In genomic region chr16:2773188-2773968, GRCh38 we compare ENCODE assay signal across 17 cellular contexts. TPM values are rescaled to one million over a fixed set of nuclear protein-coding genes. Genes with fewer than 3 reads are reported as not detected.
DNase-seq lines count a peak whose midpoint lies in the region; ATAC-seq, FAIRE-seq and TF ChIP-seq lines count a peak whose summit lies in the region.
"Had no signal": no experiment of that assay in that cellular context is flagged by ENCODE, and none has a peak within 500 bp of the region (broad histone marks: within the 10 kb centered on the region; RNA-seq: fewer than 3 reads in every experiment).

No MANE protein-coding gene starts in this region.

- no peak overlapping the region for H4K5ac ChIP-seq in H1 (ENCODE audit: insufficient read length, low read depth, low read length)

- no peak for TF ChIP-seq RAD21 in H1 (IDR thresholded peaks at IDR 0.05 in 1 of 2, conservative IDR thresholded peaks at IDR 0.05 in 1 of 2; ENCODE audit: low read depth in 2 of 2, low read length in 2 of 2)

- peaks cover 28% of the 10 kb centered on the region for H3K4me1 Mint-ChIP-seq in activated CD4-positive, alpha-beta T cell treated with anti-CD3 and anti-CD28 coated beads, Interleukin-2, amount 10 ng/mL, durations not matched to agents 24 days and 14 days

- H3K27ac ChIP-seq in H1 (ENCODE audit: low read depth, low read length): no peak overlapping the region
- H3K27ac ChIP-seq: ovary had no signal

- no peak overlapping the region for H2BK15ac ChIP-seq in H1 (ENCODE audit: low read length)

- intact Hi-C loops in activated CD4-positive, alpha-beta T cell treated with anti-CD3 and anti-CD28 coated beads, Interleukin-2, amount 10 ng/mL, durations not matched to agents 24 days and 14 days (cut with micrococcal nuclease): no loop called here

- H4K91ac ChIP-seq in H1 (replicated peaks; ENCODE audit: insufficient read length, low read length): no peak overlapping the region

- H3K36me3 ChIP-seq in H1 (ENCODE audit: control insufficient read depth in 2 of 4, insufficient read depth in 4 of 4, low read length in 3 of 4) (peaks cover 32 to 66% (median 44%) of the 10 kb centered on the region in 4 experiments), skeletal muscle satellite cell (ENCODE audit: insufficient read depth, low read length) (peaks cover 66% of the 10 kb centered on the region)
- H3K36me3 ChIP-seq: ovary had no signal

- no peak overlapping the region for H2AK5ac ChIP-seq in H1 (ENCODE audit: low read depth, low read length)

- POLR2A ChIA-PET in H1 (lab: Charles Lee; ENCODE audit: partially characterized antibody): interaction anchor here (0.6 to 9.5 kb wide), 10 partner anchors 10 to 714 kb away, joined by 3 to 180 read pairs (median 6); partner anchors contain the start of genes PRSS21 and SRRM2

- peaks cover 10% of the 10 kb centered on the region; the same call in 1 of the 2 replicates for H3K79me1 ChIP-seq in H1 (ENCODE audit: low read depth, low read length)

- peak overlapping the region; percentile 29 for H3K27ac Mint-ChIP-seq in activated CD4-positive, alpha-beta T cell treated with anti-CD3 and anti-CD28 coated beads, Interleukin-2, amount 10 ng/mL, durations not matched to agents 24 days and 14 days

- no peak overlapping the region for H2AFZ ChIP-seq in H1 (ENCODE audit: low read length)

- no peak overlapping the region for H3K23ac ChIP-seq in H1 (ENCODE audit: insufficient read length)

- CTCF ChIA-PET in H1 (lab: Charles Lee; ENCODE audit: partially characterized antibody): interaction anchor here (0.9 to 1.9 kb wide), 5 partner anchors 15 to 154 kb away, joined by 3 to 5 read pairs (median 3); no protein-coding TSS in a partner anchor

- no peaks in the 10 kb centered on the region for H3K27me3 Mint-ChIP-seq in activated CD4-positive, alpha-beta T cell treated with anti-CD3 and anti-CD28 coated beads, Interleukin-2, amount 10 ng/mL, durations not matched to agents 24 days and 14 days
- H3K27me3 Mint-ChIP-seq: stimulated activated naive CD8-positive, alpha-beta T cell treated with anti-CD3 and anti-CD28 coated beads, Interleukin-15, amount 100 ng/mL, for 72 hours had no signal

- no peak overlapping the region for H2BK5ac ChIP-seq in H1 (ENCODE audit: low read depth, low read length)

- H3K27me3 ChIP-seq in H1 (replicated peaks in 1 of 4; ENCODE audit: control insufficient read depth in 3 of 4, extremely low read depth in 1 of 4, insufficient read depth in 3 of 4, low read length in 3 of 4) (no peaks in the 10 kb centered on the region), skeletal muscle satellite cell (ENCODE audit: control insufficient read depth, insufficient read depth, low read length) (no peaks in the 10 kb centered on the region)
- H3K27me3 ChIP-seq: MG63, ovary had no signal

- H3K4me3 Mint-ChIP-seq in activated CD4-positive, alpha-beta T cell treated with anti-CD3 and anti-CD28 coated beads, Interleukin-2, amount 10 ng/mL, durations not matched to agents 24 days and 14 days: no peak overlapping the region
- H3K4me3 Mint-ChIP-seq: stimulated activated naive CD8-positive, alpha-beta T cell treated with anti-CD3 and anti-CD28 coated beads, Interleukin-15, amount 100 ng/mL, for 72 hours had no signal

- no peak overlapping the region for H3K18ac ChIP-seq in H1 (ENCODE audit: extremely low read depth, low read length)

- H3K4ac ChIP-seq in H1 (replicated peaks; ENCODE audit: insufficient read length, low read depth, low read length): no peak overlapping the region

- peaks cover 0 to 3% (median 2%) of the 10 kb centered on the region in 4 experiments; a peak in 6 of 7 replicates for H3K4me1 ChIP-seq in H1 (replicated peaks in 1 of 4; ENCODE audit: control insufficient read depth in 3 of 4, insufficient read depth in 4 of 4, low read length in 3 of 4)
- H3K4me1 ChIP-seq in skeletal muscle satellite cell (ENCODE audit: control insufficient read depth, insufficient read depth, low read length): peaks cover 70% of the 10 kb centered on the region

- TF ChIP-seq CTCF in H1 (IDR thresholded peaks at IDR 0.05; ENCODE audit: control extremely low read depth in 1 of 3, insufficient read depth in 1 of 3, low read depth in 1 of 3, low read length in 3 of 3): no peak

- H4K20me1 ChIP-seq in H1 (replicated peaks in 1 of 2; ENCODE audit: control insufficient read depth in 1 of 2, insufficient read depth in 2 of 2, low read length in 2 of 2): peaks cover 24 to 35% of the 10 kb centered on the region in 2 experiments

- TF ChIP-seq EP300 in H1 (IDR thresholded peaks at IDR 0.05; ENCODE audit: borderline replicate concordance in 1 of 2, low read depth in 2 of 2, low read length in 2 of 2): no peak

- H2BK120ac ChIP-seq in H1 (replicated peaks; ENCODE audit: low read depth, low read length): no peak overlapping the region

- no peak for ATAC-seq in HG03108 (IDR thresholded peaks at IDR 0.05; ENCODE audit: unreplicated experiment)
- ATAC-seq: stimulated activated naive CD8-positive, alpha-beta T cell treated with anti-CD3 and anti-CD28 coated beads, Interleukin-15, amount 100 ng/mL, for 72 hours had no signal

- H3K9me3 Mint-ChIP-seq in activated CD4-positive, alpha-beta T cell treated with anti-CD3 and anti-CD28 coated beads, Interleukin-2, amount 10 ng/mL, durations not matched to agents 24 days and 14 days: no peaks in the 10 kb centered on the region
- H3K9me3 Mint-ChIP-seq: stimulated activated naive CD8-positive, alpha-beta T cell treated with anti-CD3 and anti-CD28 coated beads, Interleukin-15, amount 100 ng/mL, for 72 hours had no signal

- peaks cover 12 to 37% of the 10 kb centered on the region in 2 experiments for H3K79me2 ChIP-seq in H1 (ENCODE audit: control insufficient read depth in 1 of 2, insufficient read depth in 2 of 2, low read length in 2 of 2)

- no peak overlapping the region for H2BK20ac ChIP-seq in H1 (ENCODE audit: low read length)

- H3K4me3 ChIP-seq in H1 (ENCODE audit: extremely low read depth in 1 of 4, insufficient read depth in 2 of 4, low read depth in 3 of 4, low read length in 4 of 4): no peak overlapping the region
- H3K4me3 ChIP-seq in skeletal muscle satellite cell (ENCODE audit: low read length): no peak overlapping the region
- H3K4me3 ChIP-seq: MG63, ovary had no signal

- DNase-seq in activated CD4-positive, alpha-beta T cell treated with anti-CD3 and anti-CD28 coated beads, Interleukin-2, amount 10 ng/mL, durations not matched to agents 24 days and 14 days: no peak
- no peak for DNase-seq in activated CD4-positive, alpha-beta T cell treated with anti-CD3 and anti-CD28 coated beads for 48 hours
- DNase-seq in LHCN-M2 (ENCODE audit: low read depth) (peak; percentile 79), H1 (ENCODE audit: low read depth in 1 of 2, low spot score in 2 of 2) (no peak), LoVo (ENCODE audit: low spot score) (no peak)
- DNase-seq in activated CD8-positive, alpha-beta memory T cell treated with anti-CD3 and anti-CD28 coated beads, Interleukin-2, amount 50 U/mL, for 4 hours: no peak
- DNase-seq: 8988T; kidney glomerular epithelial cell; MG63; NCI-H226; SHP77 treated with DMSO at 0.1 percent for 48 hours; stimulated activated CD4-positive, alpha-beta T cell treated with anti-CD3 and anti-CD28 coated beads, Interleukin-2, amount 100 ng/mL, for 48 hours; stimulated activated naive CD8-positive, alpha-beta T cell treated with anti-CD3 and anti-CD28 coated beads, Interleukin-15, amount 100 ng/mL, for 72 hours had no signal

- no peak overlapping the region for H3K4me2 ChIP-seq in H1 (ENCODE audit: insufficient read depth in 1 of 2, low read depth in 2 of 2, low read length in 2 of 2)
- H3K4me2 ChIP-seq in skeletal muscle satellite cell (ENCODE audit: low read length): no peak overlapping the region

- H3K14ac ChIP-seq in H1 (ENCODE audit: insufficient read length): no peak overlapping the region

- H3K9ac ChIP-seq in H1 (replicated peaks in 1 of 4; ENCODE audit: extremely low read depth in 1 of 4, low read depth in 3 of 4, low read length in 3 of 4) (no peak overlapping the region), skeletal muscle satellite cell (ENCODE audit: low read depth, low read length) (peak overlapping the region; percentile 18)

- no peak overlapping the region for H3K56ac ChIP-seq in H1 (replicated peaks; ENCODE audit: insufficient read length, low read depth, low read length)

- peaks cover 54% of the 10 kb centered on the region for H3K36me3 Mint-ChIP-seq in activated CD4-positive, alpha-beta T cell treated with anti-CD3 and anti-CD28 coated beads, Interleukin-2, amount 10 ng/mL, durations not matched to agents 24 days and 14 days (ENCODE audit: low read depth)

- 80% methylated on average over 12 of the region's 12 CpGs; no CpG with 5 or more reads in 1 of the 2 experiments for WGBS in H1 (ENCODE audit: extremely low coverage in 1 of 2, insufficient coverage in 1 of 2, insufficient read length in 1 of 2, insufficient replicate concordance in 2 of 2, low coverage in 1 of 2, low lambda C conversion rate in 2 of 2, missing lambda C conversion rate in 1 of 2), 2 experiments

- TF ChIP-seq POLR2A in H1 (IDR thresholded peaks at IDR 0.05; ENCODE audit: control extremely low read depth in 1 of 2, low read depth in 2 of 2, low read length in 2 of 2): no peak

- no peak for FAIRE-seq in H1 (lab: Jason Lieb, UNC)

- H2BK12ac ChIP-seq in H1 (ENCODE audit: low read depth, low read length): no peak overlapping the region

- H3K9me3 ChIP-seq in H1 (ENCODE audit: insufficient read depth in 2 of 2, low read depth in 1 of 2, low read length in 1 of 2) (no peaks in the 10 kb centered on the region), skeletal muscle satellite cell (replicated peaks; ENCODE audit: low read length) (no peaks in the 10 kb centered on the region)
- H3K9me3 ChIP-seq: MG63, ovary had no signal

- H4K8ac ChIP-seq in H1 (ENCODE audit: extremely low read depth, insufficient read depth, low read length): no peak overlapping the region

- peaks cover 10% of the 10 kb centered on the region; the same call in 1 of the 2 replicates for H3K23me2 ChIP-seq in H1 (ENCODE audit: low read depth, low read length)

RNA-seq across cellular contexts. Expression of gene ELOB, which starts 3.7 kb away (rescaled TPM):
- total RNA-seq in activated CD4-positive, alpha-beta T cell treated with anti-CD3 and anti-CD28 coated beads, Interleukin-2, amount 10 ng/mL, durations not matched to agents 24 days and 14 days: 241 and 259 TPM in 2 replicates
- total RNA-seq in LHCN-M2 (2014; rRNA removed): 454 and 1,311 TPM in 2 replicates
- polyA plus RNA-seq in LHCN-M2 (2012): 933 TPM
- total RNA-seq in H1 (2021; fragmentation: NEBNext Ultra II Directional; extraction: Animal tissue kit (Norgen Biotek cat#: 25700)): 237 and 248 TPM in 2 replicates
- polyA plus RNA-seq in H1 (2011; rRNA removed): 1,357 and 1,702 TPM in 2 replicates
- 705 TPM for polyA plus RNA-seq in H1 (2011; cell fraction: cytosol; rRNA removed)
- 474 TPM for polyA plus RNA-seq in H1 (2011; cell fraction: nucleus; rRNA removed)
- polyA plus RNA-seq in H1 (2012, experiment 1 of 2): 292 to 520 TPM (median 401 TPM) in 4 replicates
- 2,300 TPM for polyA plus RNA-seq in H1 (2012, experiment 2 of 2)
- polyA plus RNA-seq in H1 (2013, experiment 1 of 2): 136 TPM
- 134 TPM for polyA plus RNA-seq in H1 (2013, experiment 2 of 2)
- polyA minus RNA-seq in H1 (2011; rRNA and poly(A)+ RNA removed): 86.0 and 133 TPM in 2 replicates
- polyA minus RNA-seq in H1 (2011; cell fraction: cytosol; rRNA and poly(A)+ RNA removed): 98.0 TPM
- 84.9 TPM for polyA minus RNA-seq in H1 (2011; cell fraction: nucleus; rRNA and poly(A)+ RNA removed)
- total RNA-seq in skeletal muscle satellite cell (2012; rRNA removed): 303 and 418 TPM in 2 replicates

RNA-seq across cellular contexts. Expression of gene PRSS33, which starts 14.0 kb away (rescaled TPM):
- not detected in 2 replicates for total RNA-seq in activated CD4-positive, alpha-beta T cell treated with anti-CD3 and anti-CD28 coated beads, Interleukin-2, amount 10 ng/mL, durations not matched to agents 24 days and 14 days
- not detected in 2 replicates for total RNA-seq in LHCN-M2 (2014; rRNA removed)
- polyA plus RNA-seq in LHCN-M2 (2012): not detected
- total RNA-seq in H1 (2021; fragmentation: NEBNext Ultra II Directional; extraction: Animal tissue kit (Norgen Biotek cat#: 25700)): not detected in 2 replicates
- 0.09 and 0.17 TPM in 2 replicates for polyA plus RNA-seq in H1 (2011; rRNA removed)
- 0.16 TPM for polyA plus RNA-seq in H1 (2011; cell fraction: cytosol; rRNA removed)
- polyA plus RNA-seq in H1 (2011; cell fraction: nucleus; rRNA removed): 0.37 TPM
- polyA plus RNA-seq in H1 (2012, experiment 1 of 2): not detected in 4 replicates
- 0.13 TPM for polyA plus RNA-seq in H1 (2012, experiment 2 of 2)
- 0.12 TPM for polyA plus RNA-seq in H1 (2013, experiment 1 of 2)
- 0.02 TPM for polyA plus RNA-seq in H1 (2013, experiment 2 of 2)
- not detected in 2 replicates for polyA minus RNA-seq in H1 (2011; rRNA and poly(A)+ RNA removed)
- polyA minus RNA-seq in H1 (2011; cell fraction: cytosol; rRNA and poly(A)+ RNA removed): not detected
- not detected for polyA minus RNA-seq in H1 (2011; cell fraction: nucleus; rRNA and poly(A)+ RNA removed)
- total RNA-seq in skeletal muscle satellite cell (2012; rRNA removed): not detected in 2 replicates
- total RNA-seq: cerebellum had no signal
- polyA plus RNA-seq: ovary had no signal

RNA-seq across cellular contexts. Expression of gene SRRM2, which starts 20.9 kb away (rescaled TPM):
- 635 and 680 TPM in 2 replicates for total RNA-seq in activated CD4-positive, alpha-beta T cell treated with anti-CD3 and anti-CD28 coated beads, Interleukin-2, amount 10 ng/mL, durations not matched to agents 24 days and 14 days
- 66.8 and 84.7 TPM in 2 replicates for total RNA-seq in LHCN-M2 (2014; rRNA removed)
- polyA plus RNA-seq in LHCN-M2 (2012): 206 TPM
- 563 and 579 TPM in 2 replicates for total RNA-seq in H1 (2021; fragmentation: NEBNext Ultra II Directional; extraction: Animal tissue kit (Norgen Biotek cat#: 25700))
- 300 and 654 TPM in 2 replicates for polyA plus RNA-seq in H1 (2011; rRNA removed)
- 295 TPM for polyA plus RNA-seq in H1 (2011; cell fraction: cytosol; rRNA removed)
- polyA plus RNA-seq in H1 (2011; cell fraction: nucleus; rRNA removed): 2,432 TPM
- 719 to 870 TPM (median 834 TPM) in 4 replicates for polyA plus RNA-seq in H1 (2012, experiment 1 of 2)
- 118 TPM for polyA plus RNA-seq in H1 (2012, experiment 2 of 2)
- 837 TPM for polyA plus RNA-seq in H1 (2013, experiment 1 of 2)
- polyA plus RNA-seq in H1 (2013, experiment 2 of 2): 754 TPM
- polyA minus RNA-seq in H1 (2011; rRNA and poly(A)+ RNA removed): 129 and 194 TPM in 2 replicates
- polyA minus RNA-seq in H1 (2011; cell fraction: cytosol; rRNA and poly(A)+ RNA removed): 277 TPM
- polyA minus RNA-seq in H1 (2011; cell fraction: nucleus; rRNA and poly(A)+ RNA removed): 360 TPM
- 50.2 and 53.7 TPM in 2 replicates for total RNA-seq in skeletal muscle satellite cell (2012; rRNA removed)

RNA-seq across cellular contexts. Expression of gene PRSS41, which starts 24.9 kb away (rescaled TPM):
- total RNA-seq in activated CD4-positive, alpha-beta T cell treated with anti-CD3 and anti-CD28 coated beads, Interleukin-2, amount 10 ng/mL, durations not matched to agents 24 days and 14 days: not detected in 2 replicates
- not detected in 2 replicates for total RNA-seq in LHCN-M2 (2014; rRNA removed)
- polyA plus RNA-seq in LHCN-M2 (2012): not detected
- not detected in 2 replicates for total RNA-seq in H1 (2021; fragmentation: NEBNext Ultra II Directional; extraction: Animal tissue kit (Norgen Biotek cat#: 25700))
- polyA plus RNA-seq in H1 (2011; rRNA removed): not detected in 2 replicates
- not detected for polyA plus RNA-seq in H1 (2011; cell fraction: cytosol; rRNA removed)
- polyA plus RNA-seq in H1 (2011; cell fraction: nucleus; rRNA removed): 0.10 TPM
- polyA plus RNA-seq in H1 (2012, experiment 1 of 2): not detected in 4 replicates
- not detected for polyA plus RNA-seq in H1 (2012, experiment 2 of 2)
- polyA plus RNA-seq in H1 (2013, experiment 1 of 2): not detected
- polyA plus RNA-seq in H1 (2013, experiment 2 of 2): not detected
- not detected in 2 replicates for polyA minus RNA-seq in H1 (2011; rRNA and poly(A)+ RNA removed)
- polyA minus RNA-seq in H1 (2011; cell fraction: cytosol; rRNA and poly(A)+ RNA removed): not detected
- not detected for polyA minus RNA-seq in H1 (2011; cell fraction: nucleus; rRNA and poly(A)+ RNA removed)
- total RNA-seq in skeletal muscle satellite cell (2012; rRNA removed): not detected in 2 replicates
- total RNA-seq: cerebellum had no signal
- polyA plus RNA-seq: ovary had no signal

RNA-seq across cellular contexts. Expression of gene PRSS21, which starts 43.7 kb away (rescaled TPM):
- total RNA-seq in activated CD4-positive, alpha-beta T cell treated with anti-CD3 and anti-CD28 coated beads, Interleukin-2, amount 10 ng/mL, durations not matched to agents 24 days and 14 days: 10.2 and 11.8 TPM in 2 replicates
- total RNA-seq in LHCN-M2 (2014; rRNA removed): not detected in 2 replicates
- not detected for polyA plus RNA-seq in LHCN-M2 (2012)
- total RNA-seq in H1 (2021; fragmentation: NEBNext Ultra II Directional; extraction: Animal tissue kit (Norgen Biotek cat#: 25700)): 1.0 and 2.7 TPM in 2 replicates
- polyA plus RNA-seq in H1 (2011; rRNA removed): 0.76 and 1.4 TPM in 2 replicates
- polyA plus RNA-seq in H1 (2011; cell fraction: cytosol; rRNA removed): 0.98 TPM
- polyA plus RNA-seq in H1 (2011; cell fraction: nucleus; rRNA removed): 3.6 TPM
- polyA plus RNA-seq in H1 (2012, experiment 1 of 2): 0.54 to 1.2 TPM (median 0.81 TPM) in 3 of 4 replicates, not detected in the other
- 0.51 TPM for polyA plus RNA-seq in H1 (2012, experiment 2 of 2)
- polyA plus RNA-seq in H1 (2013, experiment 1 of 2): 1.2 TPM
- polyA plus RNA-seq in H1 (2013, experiment 2 of 2): 0.96 TPM
- polyA minus RNA-seq in H1 (2011; rRNA and poly(A)+ RNA removed): 0.32 TPM in 1 of 2 replicates, not detected in the other
- 1.8 TPM for polyA minus RNA-seq in H1 (2011; cell fraction: cytosol; rRNA and poly(A)+ RNA removed)
- 3.7 TPM for polyA minus RNA-seq in H1 (2011; cell fraction: nucleus; rRNA and poly(A)+ RNA removed)
- 0.44 TPM in 1 of 2 replicates, not detected in the other for total RNA-seq in skeletal muscle satellite cell (2012; rRNA removed)
- total RNA-seq: cerebellum had no signal
